In the genomic region with DNA sequence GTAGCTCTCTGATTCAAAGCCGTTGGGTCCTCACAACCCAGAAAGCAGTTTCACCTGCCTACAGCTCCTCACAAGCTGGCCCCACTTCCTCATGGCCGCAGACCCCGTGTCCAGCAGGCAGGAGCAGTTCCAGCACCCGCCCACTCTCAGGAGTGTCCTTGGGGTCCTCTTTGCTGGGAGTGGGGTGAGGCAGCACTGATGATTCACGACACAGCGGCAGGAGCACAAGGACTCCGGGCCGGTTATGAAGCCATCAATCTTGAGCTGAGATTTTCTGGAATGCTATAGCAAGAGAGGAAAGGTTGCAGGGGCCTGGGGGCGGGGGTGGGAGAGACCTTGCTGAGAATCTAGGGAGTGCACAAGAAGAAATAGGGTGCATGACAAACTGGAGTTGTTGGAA, we compare ENCODE assay signal across 22 cellular contexts.
"Had no signal": no experiment of that assay in that cellular context is flagged by ENCODE, and none has a peak within 500 bp of the region (broad histone marks: within the 10 kb centered on the region; RNA-seq: fewer than 3 reads in every experiment).

No MANE protein-coding gene starts in this region.

- H3K4me1 ChIP-seq: SJSA1 had no signal

- H3K36me3 ChIP-seq: MG63, SJSA1 had no signal

- DNase-seq: KBM-7, MG63, NCI-H1092, NCI-H1105 treated with DMSO at 0.1 percent for 48 hours, NCI-H1417 treated with DMSO at 0.1 percent for 48 hours, NCI-H146, NCI-H1694 treated with DMSO at 0.1 percent for 48 hours, NCI-H1930, NCI-H2081, NCI-H2107, NCI-H2171, NCI-H226, NCI-H446, NCI-H510A, NCI-H524 treated with DMSO at 0.1 percent for 48 hours, NCI-H69, NCI-H774, Right ventricle myocardium superior, RPMI8226, SIG-M5 had no signal

- H3K27ac ChIP-seq: SJSA1, SK-N-MC had no signal

- H3K9me3 ChIP-seq: MG63, SJSA1 had no signal

- H3K4me3 ChIP-seq: MG63, SJSA1, SK-N-MC had no signal

- H3K27me3 ChIP-seq: MG63, SJSA1 had no signal
